ENCODE assay signal across 14 cellular contexts in genomic region chr14:24314377-24315193, GRCh38. TPM values are rescaled to one million over a fixed set of nuclear protein-coding genes. Genes with fewer than 3 reads are reported as not detected.
DNase-seq lines count a peak whose midpoint lies in the region; ATAC-seq lines count a peak whose summit lies in the region.
"Had no signal": no experiment of that assay in that cellular context is flagged by ENCODE, and none has a peak within 500 bp of the region (broad histone marks: within the 10 kb centered on the region; RNA-seq: fewer than 3 reads in every experiment).

No MANE protein-coding gene starts in this region.

- intact Hi-C loops in left ventricle myocardium superior (cut with micrococcal nuclease) = no loop called here

- peaks cover 5% of the 10 kb centered on the region for H3K27me3 Mint-ChIP-seq in activated CD8-positive, alpha-beta memory T cell treated with anti-CD3 and anti-CD28 coated beads, Interleukin-2, amount 10 ng/mL, durations not matched to agents 7 days and 5 days
- H3K27me3 Mint-ChIP-seq in activated CD4-positive, alpha-beta memory T cell treated with anti-CD3 and anti-CD28 coated beads, Interleukin-2, amount 10 ng/mL, durations not matched to agents 7 days and 5 days = peaks cover 6% of the 10 kb centered on the region
- H3K27me3 Mint-ChIP-seq in immature natural killer cell (ENCODE audit: low read depth in 3 of 3) = peaks cover 10 to 20% (median 14%) of the 10 kb centered on the region in 3 donors
- peaks cover 5% of the 10 kb centered on the region in 2 donors for H3K27me3 Mint-ChIP-seq in stimulated activated naive B cell treated with anti-CD40 and anti-IgM and Interleukin-4, amounts not matched to agents 10 μg/mL and 1 μg/mL and 100 μg/mL, for 72 hours

- H3K4me3 Mint-ChIP-seq in activated CD8-positive, alpha-beta memory T cell treated with anti-CD3 and anti-CD28 coated beads, Interleukin-2, amount 10 ng/mL, durations not matched to agents 7 days and 5 days = peak overlapping the region; percentile 34
- peak overlapping the region; percentile 87 for H3K4me3 Mint-ChIP-seq in activated CD4-positive, alpha-beta memory T cell treated with anti-CD3 and anti-CD28 coated beads, Interleukin-2, amount 10 ng/mL, durations not matched to agents 7 days and 5 days
- H3K4me3 Mint-ChIP-seq in immature natural killer cell = peak overlapping the region; percentile 74 to 95 (median 84)
- peak overlapping the region in 1 of 2 donors; percentile 9 for H3K4me3 Mint-ChIP-seq in stimulated activated naive B cell treated with anti-CD40 and anti-IgM and Interleukin-4, amounts not matched to agents 10 μg/mL and 1 μg/mL and 100 μg/mL, for 72 hours

- no peaks in the 10 kb centered on the region for H3K9me3 Mint-ChIP-seq in activated CD8-positive, alpha-beta memory T cell treated with anti-CD3 and anti-CD28 coated beads, Interleukin-2, amount 10 ng/mL, durations not matched to agents 7 days and 5 days (ENCODE audit: low read depth)
- H3K9me3 Mint-ChIP-seq in activated CD4-positive, alpha-beta memory T cell treated with anti-CD3 and anti-CD28 coated beads, Interleukin-2, amount 10 ng/mL, durations not matched to agents 7 days and 5 days = no peaks in the 10 kb centered on the region
- no peaks in the 10 kb centered on the region for H3K9me3 Mint-ChIP-seq in immature natural killer cell
- no peaks in the 10 kb centered on the region for H3K9me3 Mint-ChIP-seq in stimulated activated naive B cell treated with anti-CD40 and anti-IgM and Interleukin-4, amounts not matched to agents 10 μg/mL and 1 μg/mL and 100 μg/mL, for 72 hours

- no peak for ATAC-seq in activated CD8-positive, alpha-beta memory T cell treated with anti-CD3 and anti-CD28 coated beads, Interleukin-2, amount 10 ng/mL, durations not matched to agents 7 days and 5 days
- no peak for ATAC-seq in stimulated activated naive B cell treated with anti-CD40 and anti-IgM and Interleukin-4, amounts not matched to agents 10 μg/mL and 1 μg/mL and 100 μg/mL, for 72 hours (replicated peaks)
- no peak for ATAC-seq in HG03045 (IDR thresholded peaks at IDR 0.05; ENCODE audit: unreplicated experiment)
- ATAC-seq in left ventricle myocardium superior = no peak
- ATAC-seq: left cardiac atrium had no signal

- CTCF ChIA-PET in activated CD8-positive, alpha-beta memory T cell treated with anti-CD3 and anti-CD28 coated beads, Interleukin-2, amount 10 ng/mL, durations not matched to agents 7 days and 5 days (lab: Charles Lee) = interaction anchor here (1.3 to 20.8 kb wide), 6 partner anchors 9 to 116 kb away, joined by 3 to 541 read pairs (median 134); partner anchors contain the start of genes ADCY4, CBLN3, DHRS1 and GMPR2
- CTCF ChIA-PET in activated CD4-positive, alpha-beta memory T cell treated with anti-CD3 and anti-CD28 coated beads, Interleukin-2, amount 10 ng/mL, durations not matched to agents 7 days and 5 days (lab: Charles Lee) = interaction anchor here (1.0 to 9.0 kb wide), 5 partner anchors 17 to 122 kb away, joined by 3 to 144 read pairs (median 5); partner anchors contain the start of genes ADCY4 and TINF2

- H3K27ac Mint-ChIP-seq in activated CD8-positive, alpha-beta memory T cell treated with anti-CD3 and anti-CD28 coated beads, Interleukin-2, amount 10 ng/mL, durations not matched to agents 7 days and 5 days = peak overlapping the region; percentile 87
- H3K27ac Mint-ChIP-seq in activated CD4-positive, alpha-beta memory T cell treated with anti-CD3 and anti-CD28 coated beads, Interleukin-2, amount 10 ng/mL, durations not matched to agents 7 days and 5 days = peak overlapping the region; percentile 96
- peak overlapping the region; percentile 90 to 99 (median 94) for H3K27ac Mint-ChIP-seq in immature natural killer cell
- peak overlapping the region; percentile 15 for H3K27ac Mint-ChIP-seq in stimulated activated naive B cell treated with anti-CD40 and anti-IgM and Interleukin-4, amounts not matched to agents 10 μg/mL and 1 μg/mL and 100 μg/mL, for 72 hours

- POLR2A ChIA-PET in activated CD4-positive, alpha-beta memory T cell treated with anti-CD3 and anti-CD28 coated beads, Interleukin-2, amount 10 ng/mL, durations not matched to agents 7 days and 5 days (lab: Charles Lee) = interaction anchor here (0.8 to 9.3 kb wide), 9 partner anchors 10 to 200 kb away, joined by 3 to 97 read pairs (median 6); partner anchors contain the start of genes DCAF11, DHRS1, IRF9 and NOP9

- H3K36me3 Mint-ChIP-seq in activated CD8-positive, alpha-beta memory T cell treated with anti-CD3 and anti-CD28 coated beads, Interleukin-2, amount 10 ng/mL, durations not matched to agents 7 days and 5 days = peaks cover 18% of the 10 kb centered on the region
- H3K36me3 Mint-ChIP-seq in activated CD4-positive, alpha-beta memory T cell treated with anti-CD3 and anti-CD28 coated beads, Interleukin-2, amount 10 ng/mL, durations not matched to agents 7 days and 5 days (ENCODE audit: low read depth) = peaks cover 46% of the 10 kb centered on the region
- peaks cover 4 to 9% (median 6%) of the 10 kb centered on the region in 3 donors for H3K36me3 Mint-ChIP-seq in immature natural killer cell
- peaks cover 9 to 28% of the 10 kb centered on the region in 2 donors for H3K36me3 Mint-ChIP-seq in stimulated activated naive B cell treated with anti-CD40 and anti-IgM and Interleukin-4, amounts not matched to agents 10 μg/mL and 1 μg/mL and 100 μg/mL, for 72 hours

- peaks cover 62% of the 10 kb centered on the region for H3K4me1 Mint-ChIP-seq in activated CD8-positive, alpha-beta memory T cell treated with anti-CD3 and anti-CD28 coated beads, Interleukin-2, amount 10 ng/mL, durations not matched to agents 7 days and 5 days
- H3K4me1 Mint-ChIP-seq in activated CD4-positive, alpha-beta memory T cell treated with anti-CD3 and anti-CD28 coated beads, Interleukin-2, amount 10 ng/mL, durations not matched to agents 7 days and 5 days = peaks cover 65% of the 10 kb centered on the region
- H3K4me1 Mint-ChIP-seq in immature natural killer cell = peaks cover 64 to 69% of the 10 kb centered on the region in 2 donors
- H3K4me1 Mint-ChIP-seq in stimulated activated naive B cell treated with anti-CD40 and anti-IgM and Interleukin-4, amounts not matched to agents 10 μg/mL and 1 μg/mL and 100 μg/mL, for 72 hours = peaks cover 47 to 60% of the 10 kb centered on the region in 2 donors

- no peak for DNase-seq in activated CD8-positive, alpha-beta memory T cell treated with anti-CD3 and anti-CD28 coated beads, Interleukin-2, amount 10 ng/mL, durations not matched to agents 7 days and 5 days
- no peak for DNase-seq in activated CD8-positive, alpha-beta memory T cell treated with anti-CD3 and anti-CD28 coated beads, Interleukin-2, amount 50 U/mL, for 4 hours
- DNase-seq in activated CD4-positive, alpha-beta memory T cell treated with anti-CD3 and anti-CD28 coated beads, Interleukin-2, amount 10 ng/mL, durations not matched to agents 7 days and 5 days = no peak
- DNase-seq in immature natural killer cell (peak in 1 of 3 donors; percentile 6), left ventricle myocardium superior (no peak), dermis blood vessel endothelial cell (no peak)
- no peak for DNase-seq in stimulated activated naive B cell treated with anti-CD40 and anti-IgM and Interleukin-4, amounts not matched to agents 10 μg/mL and 1 μg/mL and 100 μg/mL, for 72 hours
- DNase-seq: activated CD4-positive, CD25-positive, alpha-beta regulatory T cell treated with anti-CD3 and anti-CD28 coated beads, Interleukin-2, amount 50 U/mL, for 72 hours; GOT3; head of caudate nucleus; left cardiac atrium; NCI-H1436; sigmoid colon had no signal

RNA-seq across cellular contexts. Expression of gene LTB4R, which starts 3.3 kb away (rescaled TPM):
- total RNA-seq in activated CD8-positive, alpha-beta memory T cell treated with anti-CD3 and anti-CD28 coated beads, Interleukin-2, amount 10 ng/mL, durations not matched to agents 7 days and 5 days = 10 to 100 TPM; 15.6 to 32.5 TPM
- total RNA-seq in activated CD4-positive, alpha-beta memory T cell treated with anti-CD3 and anti-CD28 coated beads, Interleukin-2, amount 10 ng/mL, durations not matched to agents 7 days and 5 days = 10 to 100 TPM; 36.1 to 37.9 TPM
- polyA plus RNA-seq in immature natural killer cell = 10 to 100 TPM; 12.4 to 13.7 (median 12.7) TPM
- total RNA-seq in left ventricle myocardium superior (1.6 TPM), dermis blood vessel endothelial cell (3.5 and 3.6 TPM in 2 replicates)

RNA-seq across cellular contexts. Expression of gene LTB4R2, which starts 4.6 kb away (rescaled TPM):
- total RNA-seq in activated CD8-positive, alpha-beta memory T cell treated with anti-CD3 and anti-CD28 coated beads, Interleukin-2, amount 10 ng/mL, durations not matched to agents 7 days and 5 days = 10 to 100 TPM; 12.6 to 18.8 TPM
- total RNA-seq in activated CD4-positive, alpha-beta memory T cell treated with anti-CD3 and anti-CD28 coated beads, Interleukin-2, amount 10 ng/mL, durations not matched to agents 7 days and 5 days = 10 to 100 TPM; 18.5 to 19.6 TPM
- 1 to 10 TPM; 2.1 to 4.9 (median 3.9) TPM for polyA plus RNA-seq in immature natural killer cell
- 1.5 TPM for total RNA-seq in left ventricle myocardium superior
- total RNA-seq in dermis blood vessel endothelial cell = 5.9 and 9.7 TPM in 2 replicates

RNA-seq across cellular contexts. Expression of gene CIDEB, which starts 6.8 kb away (rescaled TPM):
- total RNA-seq in activated CD8-positive, alpha-beta memory T cell treated with anti-CD3 and anti-CD28 coated beads, Interleukin-2, amount 10 ng/mL, durations not matched to agents 7 days and 5 days = 10 to 100 TPM; 24.5 to 44.2 TPM
- 10 to 100 TPM; 38.4 to 39.6 TPM for total RNA-seq in activated CD4-positive, alpha-beta memory T cell treated with anti-CD3 and anti-CD28 coated beads, Interleukin-2, amount 10 ng/mL, durations not matched to agents 7 days and 5 days
- polyA plus RNA-seq in immature natural killer cell = 10 to 100 TPM; 31.6 to 81.9 (median 52.1) TPM
- total RNA-seq in left ventricle myocardium superior (3.9 TPM), dermis blood vessel endothelial cell (4.6 and 7.5 TPM in 2 replicates)

RNA-seq across cellular contexts. Expression of gene NOP9, which starts 14.9 kb away (rescaled TPM):
- 10 to 100 TPM; 34.2 to 38.3 TPM for total RNA-seq in activated CD8-positive, alpha-beta memory T cell treated with anti-CD3 and anti-CD28 coated beads, Interleukin-2, amount 10 ng/mL, durations not matched to agents 7 days and 5 days
- total RNA-seq in activated CD4-positive, alpha-beta memory T cell treated with anti-CD3 and anti-CD28 coated beads, Interleukin-2, amount 10 ng/mL, durations not matched to agents 7 days and 5 days = 10 to 100 TPM; 25.8 to 27.7 TPM
- 1 to 10 TPM in 2 of 3 donors, not detected in 1; 1.4 to 2.4 TPM for polyA plus RNA-seq in immature natural killer cell
- total RNA-seq in left ventricle myocardium superior = 25.5 TPM
- total RNA-seq in dermis blood vessel endothelial cell = 30.1 and 33.5 TPM in 2 replicates

RNA-seq across cellular contexts. Expression of gene DHRS1, which starts 15.0 kb away (rescaled TPM):
- 10 to 100 TPM; 14.2 to 26.5 TPM for total RNA-seq in activated CD8-positive, alpha-beta memory T cell treated with anti-CD3 and anti-CD28 coated beads, Interleukin-2, amount 10 ng/mL, durations not matched to agents 7 days and 5 days
- 10 to 100 TPM; 31.6 to 33.4 TPM for total RNA-seq in activated CD4-positive, alpha-beta memory T cell treated with anti-CD3 and anti-CD28 coated beads, Interleukin-2, amount 10 ng/mL, durations not matched to agents 7 days and 5 days
- 10 to 100 TPM; 31.4 to 35.9 (median 31.7) TPM for polyA plus RNA-seq in immature natural killer cell
- 5.9 TPM for total RNA-seq in left ventricle myocardium superior
- total RNA-seq in dermis blood vessel endothelial cell = 10.6 and 16.7 TPM in 2 replicates

Comparison
In these comparisons a context has a peak if more than half of its experiments do, and no peak if none do; other contexts are left out.
1. H3K27ac Mint-ChIP-seq: peak in every context shown above with its lines; median percentile 96 in activated CD4-positive, alpha-beta memory T cell treated with anti-CD3 and anti-CD28 coated beads, Interleukin-2, amount 10 ng/mL, durations not matched to agents 7 days and 5 days; 94 in immature natural killer cell; 87 in activated CD8-positive, alpha-beta memory T cell treated with anti-CD3 and anti-CD28 coated beads, Interleukin-2, amount 10 ng/mL, durations not matched to agents 7 days and 5 days; 15 in stimulated activated naive B cell treated with anti-CD40 and anti-IgM and Interleukin-4, amounts not matched to agents 10 μg/mL and 1 μg/mL and 100 μg/mL, for 72 hours.